In genomic region chr6:29675561-29675960, GRCh38 we compare ENCODE assay signal across 1 cellular context.
TF ChIP-seq lines count a peak whose summit lies in the region.

No MANE protein-coding gene starts in this region.

TF ChIP-seq in H1, 55 proteins besides CTCF, POLR2A, EP300 and RAD21 (continued from another document):
- TF ChIP-seq POU5F1 (IDR thresholded peaks at IDR 0.05; ENCODE audit: low read depth, low read length) = no peak
- TF ChIP-seq JUND (IDR thresholded peaks at IDR 0.05; ENCODE audit: low read length) = no peak
- no peak for TF ChIP-seq CREB1 (IDR thresholded peaks at IDR 0.05)
- no peak for TF ChIP-seq KDM1A (IDR thresholded peaks at IDR 0.05; ENCODE audit: borderline replicate concordance, low read length)
- TF ChIP-seq KDM4A (IDR thresholded peaks at IDR 0.05; ENCODE audit: low read depth, low read length, severe bottlenecking) = no peak
- no peak for TF ChIP-seq BRCA1 (IDR thresholded peaks at IDR 0.05; ENCODE audit: low read depth, low read length)
- no peak for TF ChIP-seq TEAD4 (IDR thresholded peaks at IDR 0.05; ENCODE audit: low read depth, low read length)
- TF ChIP-seq CBX8 (IDR thresholded peaks at IDR 0.05; ENCODE audit: borderline replicate concordance, low read depth, low read length) = no peak
